8 cellular contexts compared by ENCODE assay signal in genomic region chr1:67760030-67760821, GRCh38.
DNase-seq lines count a peak whose midpoint lies in the region; ATAC-seq and TF ChIP-seq lines count a peak whose summit lies in the region.

No MANE protein-coding gene starts in this region.

- CTCF ChIA-PET in GM10248 (lab: Yijun Ruan, JAX): interaction anchor here (0.6 to 6.0 kb wide), 69 partner anchors 10 to 1978 kb away, joined by 3 to 99 read pairs (median 4); partner anchors contain the start of gene GADD45A
- CTCF ChIA-PET in activated naive CD4-positive, alpha-beta T cell treated with anti-CD3 and anti-CD28 coated beads for 36 hours (lab: Charles Lee): interaction anchor here (0.7 to 7.0 kb wide), 58 partner anchors 8 to 546 kb away, joined by 3 to 164 read pairs (median 5); partner anchors contain the start of gene GADD45A

- H3K4me1 Mint-ChIP-seq in activated naive CD4-positive, alpha-beta T cell treated with anti-CD3 and anti-CD28 coated beads for 36 hours (ENCODE audit: low read depth): no peaks in the 10 kb centered on the region
- peaks cover 7% of the 10 kb centered on the region for H3K4me1 Mint-ChIP-seq in glutamatergic neuron (ENCODE audit: low read depth, unreplicated experiment)
- peaks cover 14% of the 10 kb centered on the region for H3K4me1 Mint-ChIP-seq in progenitor cell of endocrine pancreas (ENCODE audit: low read depth)

- no peaks in the 10 kb centered on the region for H3K9me3 Mint-ChIP-seq in activated naive CD4-positive, alpha-beta T cell treated with anti-CD3 and anti-CD28 coated beads for 36 hours
- peaks cover 1% of the 10 kb centered on the region for H3K9me3 Mint-ChIP-seq in glutamatergic neuron (ENCODE audit: unreplicated experiment)
- no peaks in the 10 kb centered on the region for H3K9me3 Mint-ChIP-seq in progenitor cell of endocrine pancreas (ENCODE audit: low read depth)

- TF ChIP-seq CTCF in GM10248 (IDR thresholded peaks at IDR 0.05; ENCODE audit: control extremely low read depth, extremely low read depth, low read depth, missing control alignments) (peak; percentile 77), glutamatergic neuron (IDR thresholded peaks at IDR 0.05; ENCODE audit: partially characterized antibody, unreplicated experiment) (peak; percentile 92), progenitor cell of endocrine pancreas (IDR thresholded peaks at IDR 0.05; ENCODE audit: unreplicated experiment) (peak; percentile 94)

- peaks cover 19% of the 10 kb centered on the region for H3K27me3 Mint-ChIP-seq in activated naive CD4-positive, alpha-beta T cell treated with anti-CD3 and anti-CD28 coated beads for 36 hours (ENCODE audit: low read depth)
- peaks cover 4% of the 10 kb centered on the region for H3K27me3 Mint-ChIP-seq in glutamatergic neuron (ENCODE audit: unreplicated experiment)
- H3K27me3 Mint-ChIP-seq in progenitor cell of endocrine pancreas: no peaks in the 10 kb centered on the region

- peak; percentile 78 for DNase-seq in GM10248 (ENCODE audit: extremely low spot score)
- peak; percentile 29 for DNase-seq in Jurkat, Clone E6-1 (ENCODE audit: low read depth, low spot score)
- DNase-seq in activated naive CD4-positive, alpha-beta T cell treated with anti-CD3 and anti-CD28 coated beads for 36 hours: peak; percentile 76
- DNase-seq in glutamatergic neuron: peak; percentile 72
- peak; percentile 39 for DNase-seq in progenitor cell of endocrine pancreas (ENCODE audit: low spot score, unreplicated experiment)
- DNase-seq in posterior vena cava (ENCODE audit: low spot score): no peak

- H3K4me3 Mint-ChIP-seq in activated naive CD4-positive, alpha-beta T cell treated with anti-CD3 and anti-CD28 coated beads for 36 hours: no peak overlapping the region
- H3K4me3 Mint-ChIP-seq in glutamatergic neuron (ENCODE audit: unreplicated experiment) (no peak overlapping the region), progenitor cell of endocrine pancreas (ENCODE audit: low read depth) (no peak overlapping the region)

- POLR2A ChIA-PET in GM10248 (lab: Yijun Ruan, JAX): interaction anchor here (1.0 to 2.1 kb wide), 2 partner anchors 73 to 75 kb away, joined by 3 to 19 read pairs; partner anchors contain the start of gene GADD45A

- H3K4me3 ChIP-seq in Jurkat, Clone E6-1 (ENCODE audit: low read length): no peak overlapping the region

- no peak overlapping the region for H3K27ac Mint-ChIP-seq in activated naive CD4-positive, alpha-beta T cell treated with anti-CD3 and anti-CD28 coated beads for 36 hours
- no peak overlapping the region for H3K27ac Mint-ChIP-seq in glutamatergic neuron (ENCODE audit: unreplicated experiment)
- H3K27ac Mint-ChIP-seq in progenitor cell of endocrine pancreas: peak overlapping the region; percentile 76

- no peaks in the 10 kb centered on the region for H3K36me3 Mint-ChIP-seq in activated naive CD4-positive, alpha-beta T cell treated with anti-CD3 and anti-CD28 coated beads for 36 hours (ENCODE audit: low read depth)
- H3K36me3 Mint-ChIP-seq in glutamatergic neuron (ENCODE audit: unreplicated experiment) (no peaks in the 10 kb centered on the region), progenitor cell of endocrine pancreas (ENCODE audit: insufficient read depth) (no peaks in the 10 kb centered on the region)

- intact Hi-C loops in activated naive CD4-positive, alpha-beta T cell treated with anti-CD3 and anti-CD28 coated beads for 36 hours (cut with micrococcal nuclease): loop anchor here (1.0 to 5.0 kb wide), 4 partner anchors 74 to 528 kb away; no protein-coding TSS in a partner anchor
- intact Hi-C loops in posterior vena cava (cut with DNase I): loop anchor here (5.0 to 10.0 kb wide), 4 partner anchors 75 to 355 kb away; partner anchors contain the start of gene GNG12 (in 1 of the 2)

- TF ChIP-seq POLR2A in Raji (IDR thresholded peaks at IDR 0.05; ENCODE audit: insufficient read depth, low read depth, low read length): 0 out of 2 replicates have a peak, but pooled peaks have one; percentile 35

- peak; percentile 100 for ATAC-seq in GM21786 (IDR thresholded peaks at IDR 0.05; ENCODE audit: unreplicated experiment)
